Comparison of ENCODE assay signal across 32 cellular contexts in genomic region chr7:95631545-95631944, GRCh38. TPM values are rescaled to one million over a fixed set of nuclear protein-coding genes. Genes with fewer than 3 reads are reported as not detected.
A peak's percentile ranks its signal among the peaks of the same experiment; 100 is the strongest.
DNase-seq lines count a peak whose midpoint lies in the region; ATAC-seq and TF ChIP-seq lines count a peak whose summit lies in the region.
"Had no signal": no experiment of that assay in that cellular context is flagged by ENCODE, and none has a peak within 500 bp of the region (broad histone marks: within the 10 kb centered on the region; RNA-seq: fewer than 3 reads in every experiment).

No MANE protein-coding gene starts in this region.

- ATAC-seq in GM19023 (IDR thresholded peaks at IDR 0.05; ENCODE audit: unreplicated experiment): no peak
- ATAC-seq in HG03175 (IDR thresholded peaks at IDR 0.05; ENCODE audit: unreplicated experiment): no peak
- ATAC-seq: activated CD8-positive, alpha-beta T cell treated with anti-CD3 and anti-CD28 coated beads, Interleukin-2, amount 10 ng/mL, durations not matched to agents 7 days and 5 days; activated naive CD4-positive, alpha-beta T cell treated with anti-CD3 and anti-CD28 coated beads, Interleukin-2, amount 50 U/mL, for 72 hours; naive thymus-derived CD8-positive, alpha-beta T cell had no signal

- no peak overlapping the region for H4K8ac ChIP-seq in trophoblast cell (ENCODE audit: low read depth, low read length)

- H3K4me3 Mint-ChIP-seq in activated CD4-positive, alpha-beta T cell treated with anti-CD3 and anti-CD28 coated beads, Interleukin-2, amount 10 ng/mL, durations not matched to agents 24 days and 14 days: no peak overlapping the region
- H3K4me3 Mint-ChIP-seq: activated CD8-positive, alpha-beta T cell treated with anti-CD3 and anti-CD28 coated beads, Interleukin-2, amount 10 ng/mL, durations not matched to agents 7 days and 5 days; mesothelial cell of epicardium; naive thymus-derived CD8-positive, alpha-beta T cell; T-helper 1 cell treated with Interleukin-12 subunit alpha and Interleukin-12 subunit beta and Interleukin-4 antibody, amounts not matched to agents 30 μg/mL and 1 μg/mL, for 36 hours had no signal

- H3K79me1 ChIP-seq in trophoblast cell (ENCODE audit: low read length): no peaks in the 10 kb centered on the region

- H3K4ac ChIP-seq in trophoblast cell (ENCODE audit: low read depth, low read length): no peak overlapping the region

- WGBS in trophoblast cell (ENCODE audit: extremely low coverage, insufficient coverage, insufficient read length): no CpG with 5 or more reads among the region's 7 CpGs

- no peak for TF ChIP-seq CTCF in coronary artery (IDR thresholded peaks at IDR 0.05)
- no peak for TF ChIP-seq CTCF in GM10248 (IDR thresholded peaks at IDR 0.05; ENCODE audit: control extremely low read depth, extremely low read depth, low read depth, missing control alignments)
- no peak for TF ChIP-seq CTCF in GM13977 (IDR thresholded peaks at IDR 0.05; ENCODE audit: extremely low read depth, insufficient read depth, missing control alignments)

- in situ Hi-C loops in GM13977 (cut with MboI; ENCODE audit: low pct_unique_long_range_greater_than_20kb, low sequenced_read_pairs, unreplicated experiment): no loop called here

- no peaks in the 10 kb centered on the region for H3K9me3 ChIP-seq in trophoblast cell (ENCODE audit: insufficient read depth, low read depth, low read length)
- H3K9me3 ChIP-seq: left lung, SK-N-SH had no signal

- no peak overlapping the region for H3K27ac Mint-ChIP-seq in activated CD4-positive, alpha-beta T cell treated with anti-CD3 and anti-CD28 coated beads, Interleukin-2, amount 10 ng/mL, durations not matched to agents 24 days and 14 days
- H3K27ac Mint-ChIP-seq: activated CD8-positive, alpha-beta T cell treated with anti-CD3 and anti-CD28 coated beads, Interleukin-2, amount 10 ng/mL, durations not matched to agents 7 days and 5 days; activated naive CD4-positive, alpha-beta T cell treated with anti-CD3 and anti-CD28 coated beads, Interleukin-2, amount 50 U/mL, for 72 hours; mesothelial cell of epicardium; naive thymus-derived CD8-positive, alpha-beta T cell; T-helper 1 cell treated with Interleukin-12 subunit alpha and Interleukin-12 subunit beta and Interleukin-4 antibody, amounts not matched to agents 30 μg/mL and 1 μg/mL, for 36 hours had no signal

- intact Hi-C loops in activated CD4-positive, alpha-beta T cell treated with anti-CD3 and anti-CD28 coated beads, Interleukin-2, amount 10 ng/mL, durations not matched to agents 24 days and 14 days (cut with micrococcal nuclease): no loop called here

- H2AK5ac ChIP-seq in trophoblast cell (ENCODE audit: low read length): no peak overlapping the region

- no peak overlapping the region for H2AFZ ChIP-seq in trophoblast cell (ENCODE audit: insufficient read depth, low read length, poor library complexity)

- CTCF ChIA-PET in GM10248 (lab: Yijun Ruan, JAX): interaction anchor here (0.8 to 1.7 kb wide), 4 partner anchors 9 to 18 kb away, joined by 3 to 4 read pairs (median 4); no protein-coding TSS in a partner anchor

- H2BK120ac ChIP-seq in trophoblast cell (ENCODE audit: insufficient read depth, low read length, poor library complexity): no peak overlapping the region

- no peaks in the 10 kb centered on the region for H3K27me3 ChIP-seq in trophoblast cell (ENCODE audit: insufficient read depth, low read length)
- H3K27me3 ChIP-seq: ascending aorta, left lung, MG63 had no signal

- H3K36me3 ChIP-seq in trophoblast cell (ENCODE audit: control insufficient read depth in 1 of 2, insufficient read depth in 2 of 2, low read length in 2 of 2): no peaks in the 10 kb centered on the region
- H3K36me3 ChIP-seq: ascending aorta, left lung, MG63 had no signal

- H3K4me2 ChIP-seq in trophoblast cell (ENCODE audit: low read length): no peak overlapping the region
- H3K4me2 ChIP-seq: SK-N-SH, smooth muscle cell had no signal

- no peak overlapping the region for H3K9ac ChIP-seq in trophoblast cell (ENCODE audit: low read length)
- H3K9ac ChIP-seq: SK-N-SH had no signal

- H3K27me3 Mint-ChIP-seq in activated CD4-positive, alpha-beta T cell treated with anti-CD3 and anti-CD28 coated beads, Interleukin-2, amount 10 ng/mL, durations not matched to agents 24 days and 14 days: no peaks in the 10 kb centered on the region

- H3K4me3 ChIP-seq in coronary artery: no peak overlapping the region
- no peak overlapping the region for H3K4me3 ChIP-seq in trophoblast cell (ENCODE audit: low read depth, low read length)
- H3K4me3 ChIP-seq: ascending aorta, left lung, MG63, smooth muscle cell had no signal

- no peak overlapping the region for H3K23ac ChIP-seq in trophoblast cell (ENCODE audit: low read length)

- H3K14ac ChIP-seq in trophoblast cell (ENCODE audit: low read length): no peak overlapping the region

- H3K9me3 Mint-ChIP-seq in activated CD4-positive, alpha-beta T cell treated with anti-CD3 and anti-CD28 coated beads, Interleukin-2, amount 10 ng/mL, durations not matched to agents 24 days and 14 days: no peaks in the 10 kb centered on the region
- H3K9me3 Mint-ChIP-seq: mesothelial cell of epicardium; T-helper 1 cell treated with Interleukin-12 subunit alpha and Interleukin-12 subunit beta and Interleukin-4 antibody, amounts not matched to agents 30 μg/mL and 1 μg/mL, for 36 hours had no signal

- H3K4me1 Mint-ChIP-seq in activated CD4-positive, alpha-beta T cell treated with anti-CD3 and anti-CD28 coated beads, Interleukin-2, amount 10 ng/mL, durations not matched to agents 24 days and 14 days: no peaks in the 10 kb centered on the region
- H3K4me1 Mint-ChIP-seq: mesothelial cell of epicardium had no signal

- no peak overlapping the region for H4K91ac ChIP-seq in trophoblast cell (ENCODE audit: low read depth, low read length)

- no peak overlapping the region for H3K18ac ChIP-seq in trophoblast cell (ENCODE audit: low read length)

- H3K4me1 ChIP-seq in trophoblast cell (ENCODE audit: control insufficient read depth in 1 of 2, insufficient read depth in 2 of 2, low read length in 2 of 2): no peaks in the 10 kb centered on the region
- H3K4me1 ChIP-seq: ascending aorta had no signal

- H2BK5ac ChIP-seq in trophoblast cell (ENCODE audit: low read depth, low read length, poor library complexity): no peak overlapping the region

- no peak overlapping the region for H2BK12ac ChIP-seq in trophoblast cell (ENCODE audit: low read length)

- DNase-seq in activated CD4-positive, alpha-beta T cell treated with anti-CD3 and anti-CD28 coated beads, Interleukin-2, amount 10 ng/mL, durations not matched to agents 24 days and 14 days: peak; percentile 15
- no peak for DNase-seq in activated CD4-positive, alpha-beta T cell treated with anti-CD3 and anti-CD28 coated beads for 1 hour
- DNase-seq in coronary artery (ENCODE audit: low spot score) (no peak), trophoblast cell (peak; percentile 85 to 96), GM10248 (ENCODE audit: extremely low spot score) (no peak), GM13977 (ENCODE audit: low spot score) (no peak)
- DNase-seq: activated CD4-positive, CD25-positive, alpha-beta regulatory T cell treated with anti-CD3 and anti-CD28 coated beads, Interleukin-2, amount 50 U/mL, for 72 hours; activated CD8-positive, alpha-beta T cell treated with anti-CD3 and anti-CD28 coated beads, Interleukin-2, amount 10 ng/mL, durations not matched to agents 7 days and 5 days; AML-193; DMS153; H7; KBM-7; left lung; MG63; naive thymus-derived CD8-positive, alpha-beta T cell; NCI-H1436; NCI-H2081 treated with DMSO at 0.1 percent for 48 hours; NCI-H82; occipital lobe; SK-N-SH; stimulated activated CD4-positive, alpha-beta T cell treated with anti-CD3 and anti-CD28 coated beads, Interleukin-1b, Interleukin-23, amount 100 ng/mL, for 48 hours; stimulated activated CD8-positive, alpha-beta memory T cell treated with anti-CD3 and anti-CD28 coated beads, Interleukin-4, amount 100 ng/mL, for 48 hours had no signal

- H3K27ac ChIP-seq in coronary artery (peak overlapping the region; percentile 64 to 90), trophoblast cell (ENCODE audit: low read depth, low read length) (no peak overlapping the region)

- no peak overlapping the region for H4K12ac ChIP-seq in trophoblast cell (ENCODE audit: low read depth, low read length)

- H3K79me2 ChIP-seq in trophoblast cell (ENCODE audit: control insufficient read depth, insufficient read depth, low read length, poor library complexity): no peaks in the 10 kb centered on the region

- H3K36me3 Mint-ChIP-seq in activated CD4-positive, alpha-beta T cell treated with anti-CD3 and anti-CD28 coated beads, Interleukin-2, amount 10 ng/mL, durations not matched to agents 24 days and 14 days (ENCODE audit: low read depth): no peaks in the 10 kb centered on the region
- H3K36me3 Mint-ChIP-seq: activated naive CD4-positive, alpha-beta T cell treated with anti-CD3 and anti-CD28 coated beads, Interleukin-2, amount 50 U/mL, for 72 hours; mesothelial cell of epicardium; naive thymus-derived CD8-positive, alpha-beta T cell had no signal

- POLR2A ChIA-PET in GM10248 (lab: Yijun Ruan, JAX): no interaction called here

RNA-seq across cellular contexts. Expression of gene PDK4, which starts 35.2 kb away (rescaled TPM):
- not detected in 2 replicates for total RNA-seq in activated CD4-positive, alpha-beta T cell treated with anti-CD3 and anti-CD28 coated beads, Interleukin-2, amount 10 ng/mL, durations not matched to agents 24 days and 14 days
- 0.08 and 0.10 TPM in 2 replicates for polyA plus RNA-seq in trophoblast cell (2013)
- total RNA-seq: activated CD8-positive, alpha-beta T cell treated with anti-CD3 and anti-CD28 coated beads, Interleukin-2, amount 10 ng/mL, durations not matched to agents 7 days and 5 days; activated naive CD4-positive, alpha-beta T cell treated with anti-CD3 and anti-CD28 coated beads, Interleukin-2, amount 50 U/mL, for 72 hours; G401; HT1080; OCI-LY7; smooth muscle cell had no signal
- polyA plus RNA-seq: naive thymus-derived CD8-positive, alpha-beta T cell; smooth muscle cell had no signal

Comparison
In these comparisons a context has a peak if more than half of its experiments do, and no peak if none do; other contexts are left out.
1. DNase-seq: peak in activated CD4-positive, alpha-beta T cell treated with anti-CD3 and anti-CD28 coated beads, Interleukin-2, amount 10 ng/mL, durations not matched to agents 24 days and 14 days (single experiment) and trophoblast cell (2 of 2); none in activated CD4-positive, alpha-beta T cell treated with anti-CD3 and anti-CD28 coated beads for 1 hour (single experiment), coronary artery (single experiment), GM10248 (single experiment) and GM13977 (single experiment).